11 cellular contexts compared by ENCODE assay signal in genomic region chr2:201259216-201259615, GRCh38. TPM values are rescaled to one million over a fixed set of nuclear protein-coding genes. Genes with fewer than 3 reads are reported as not detected.
DNase-seq lines count a peak whose midpoint lies in the region; ATAC-seq, FAIRE-seq and TF ChIP-seq lines count a peak whose summit lies in the region.
"Had no signal": no experiment of that assay in that cellular context is flagged by ENCODE, and none has a peak within 500 bp of the region (broad histone marks: within the 10 kb centered on the region; RNA-seq: fewer than 3 reads in every experiment).

No MANE protein-coding gene starts in this region.

- H3K9ac ChIP-seq in HepG2 (ENCODE audit: insufficient read depth, low read depth, low read length): no peak overlapping the region

- H3K9me3 ChIP-seq in heart right ventricle (no peaks in the 10 kb centered on the region), HepG2 (ENCODE audit: low read length) (no peaks in the 10 kb centered on the region), upper lobe of right lung (no peaks in the 10 kb centered on the region)

- peaks cover 25% of the 10 kb centered on the region for H3K36me3 Mint-ChIP-seq in activated T-helper 2 cell treated with anti-CD3 and anti-CD28 coated beads, Interferon-gamma antibody, Interleukin-2, Interleukin-4, amounts not matched to agents 10 μg/mL and 5 μg/mL and 100 μg/mL, durations not matched to agents 14 hours and 24 hours and 36 hours (ENCODE audit: low read depth)

- H3K9me3 Mint-ChIP-seq in activated T-helper 2 cell treated with anti-CD3 and anti-CD28 coated beads, Interferon-gamma antibody, Interleukin-2, Interleukin-4, amounts not matched to agents 10 μg/mL and 5 μg/mL and 100 μg/mL, durations not matched to agents 14 hours and 24 hours and 36 hours: no peaks in the 10 kb centered on the region

- peaks cover 73% of the 10 kb centered on the region for H3K4me1 Mint-ChIP-seq in activated T-helper 2 cell treated with anti-CD3 and anti-CD28 coated beads, Interferon-gamma antibody, Interleukin-2, Interleukin-4, amounts not matched to agents 10 μg/mL and 5 μg/mL and 100 μg/mL, durations not matched to agents 14 hours and 24 hours and 36 hours (ENCODE audit: low read depth)

- CTCF ChIA-PET in HepG2 (lab: Yijun Ruan, JAX; ENCODE audit: low intra/inter-chr PET ratio, low total read pairs): no interaction called here

- DNase-seq in heart right ventricle (no peak), cardiac septum (ENCODE audit: low spot score) (no peak), HepG2 (ENCODE audit: low spot score) (no peak), upper lobe of right lung (no peak), NCI-H345 treated with DMSO at 0.1 percent for 48 hours (lab: John Stamatoyannopoulos, UW; ENCODE audit: unreplicated experiment) (no peak), 8988T (no peak)
- DNase-seq in activated T-helper 2 cell treated with anti-CD3 and anti-CD28 coated beads, Interferon-gamma antibody, Interleukin-2, Interleukin-4, amounts not matched to agents 10 μg/mL and 5 μg/mL and 100 μg/mL, durations not matched to agents 14 hours and 24 hours and 36 hours (ENCODE audit: low spot score): no peak
- DNase-seq: DMS79 treated with DMSO at 0.1 percent for 48 hours, KBM-7 had no signal

- POLR2A ChIA-PET in HepG2 (lab: Yijun Ruan, JAX): interaction anchor here (0.5 to 1.4 kb wide), 3 partner anchors 12 to 193 kb away, joined by 3 to 6 read pairs (median 4); partner anchors contain the start of gene STRADB

- H3K27ac ChIP-seq in heart right ventricle (peak overlapping the region in 8 of 10 donors; percentile 83 to 95 (median 88)), HepG2 (ENCODE audit: extremely low read length, insufficient read depth, low read length) (no peak overlapping the region), upper lobe of right lung (peak overlapping the region; percentile 97)

- TF ChIP-seq CTCF in heart right ventricle (IDR thresholded peaks at IDR 0.05): no peak
- TF ChIP-seq CTCF in HepG2 (CRISPR knock-in tag; IDR thresholded peaks at IDR 0.05): no peak
- TF ChIP-seq CTCF in upper lobe of right lung (IDR thresholded peaks at IDR 0.05): no peak

- H3K4me3 ChIP-seq in heart right ventricle (peak overlapping the region in 9 of 10 donors; percentile 39 to 71 (median 67)), HepG2 (replicated peaks in 1 of 3; ENCODE audit: insufficient read depth in 1 of 3, low read depth in 2 of 3, low read length in 3 of 3) (peak overlapping the region in 1 of 3 experiments; percentile 70; a peak in 1 of 6 replicates), upper lobe of right lung (peak overlapping the region; percentile 60)

- in situ Hi-C loops in HepG2 (cut with HindIII; ENCODE audit: extremely low pct_ligation_motif_present, low pct_unique_long_range_greater_than_20kb): no loop called here

- ATAC-seq in heart right ventricle: no peak
- ATAC-seq in HepG2: no peak
- ATAC-seq in upper lobe of right lung: no peak
- no peak for ATAC-seq in GM18520 (IDR thresholded peaks at IDR 0.05; ENCODE audit: unreplicated experiment)

- 79 to 84% methylated on average over 5 of the region's 5 CpGs for WGBS in heart right ventricle, 2 donors
- WGBS in HepG2 (ENCODE audit: low lambda C conversion rate): 90% methylated on average over 5 of the region's 5 CpGs

- no TSS peak for BruUV-seq in HepG2 (replicated peaks; lab: Mats Ljungman, UMichigan)

- no peak for FAIRE-seq in HepG2 (lab: Jason Lieb, UNC)
- FAIRE-seq: colon had no signal

- H4K20me1 ChIP-seq in HepG2 (ENCODE audit: insufficient read depth, low read length): no peaks in the 10 kb centered on the region

- no peak for TF ChIP-seq POLR2A in HepG2 (IDR thresholded peaks at IDR 0.05; ENCODE audit: insufficient read depth in 1 of 2, low read depth in 2 of 2, low read length in 2 of 2)

- H3K36me3 ChIP-seq in heart right ventricle (no peaks in the 10 kb centered on the region), HepG2 (replicated peaks in 1 of 2; ENCODE audit: control insufficient read depth in 1 of 2, insufficient read depth in 2 of 2, low read length in 2 of 2) (no peaks in the 10 kb centered on the region), upper lobe of right lung (no peaks in the 10 kb centered on the region)

- intact Hi-C loops in heart right ventricle (cut with DNase I): loop anchor here in 2 of 10 donors (5.0 to 10.0 kb wide), 2 partner anchors 103 to 106 kb away; no protein-coding TSS in a partner anchor
- intact Hi-C loops in cardiac septum (cut with DNase I): no loop called here
- intact Hi-C loops in activated T-helper 2 cell treated with anti-CD3 and anti-CD28 coated beads, Interferon-gamma antibody, Interleukin-2, Interleukin-4, amounts not matched to agents 10 μg/mL and 5 μg/mL and 100 μg/mL, durations not matched to agents 14 hours and 24 hours and 36 hours (cut with micrococcal nuclease): loop anchor here (2.0 kb wide), 2 partner anchors 130 to 192 kb away; partner anchors contain the start of genes STRADB and TRAK2
- intact Hi-C loops in HepG2 (cut with micrococcal nuclease; ENCODE audit: unreplicated experiment): no loop called here
- intact Hi-C loops in upper lobe of right lung (cut with DNase I): no loop called here

- peak overlapping the region; percentile 97 for H3K27ac Mint-ChIP-seq in activated T-helper 2 cell treated with anti-CD3 and anti-CD28 coated beads, Interferon-gamma antibody, Interleukin-2, Interleukin-4, amounts not matched to agents 10 μg/mL and 5 μg/mL and 100 μg/mL, durations not matched to agents 14 hours and 24 hours and 36 hours

- TF ChIP-seq EP300 in HepG2 (IDR thresholded peaks at IDR 0.05; ENCODE audit: low read depth in 2 of 2, low read length in 2 of 2) (no peak), HepG2 (CRISPR knock-in tag; IDR thresholded peaks at IDR 0.05; ENCODE audit: borderline replicate concordance) (no peak)

- peaks cover 2 to 79% (median 15%) of the 10 kb centered on the region in 9 donors for H3K4me1 ChIP-seq in heart right ventricle
- peaks cover 50% of the 10 kb centered on the region for H3K4me1 ChIP-seq in HepG2 (ENCODE audit: insufficient read depth, low read length)
- H3K4me1 ChIP-seq in upper lobe of right lung: peaks cover 48% of the 10 kb centered on the region

- H3K4me2 ChIP-seq in HepG2 (ENCODE audit: low read depth, low read length): peak overlapping the region; percentile 99

- TF ChIP-seq RAD21 in HepG2 (CRISPR knock-in tag; IDR thresholded peaks at IDR 0.05): no peak

- peak overlapping the region; percentile 89 for H3K4me3 Mint-ChIP-seq in activated T-helper 2 cell treated with anti-CD3 and anti-CD28 coated beads, Interferon-gamma antibody, Interleukin-2, Interleukin-4, amounts not matched to agents 10 μg/mL and 5 μg/mL and 100 μg/mL, durations not matched to agents 14 hours and 24 hours and 36 hours (ENCODE audit: low read depth)

- no peaks in the 10 kb centered on the region for H3K27me3 Mint-ChIP-seq in activated T-helper 2 cell treated with anti-CD3 and anti-CD28 coated beads, Interferon-gamma antibody, Interleukin-2, Interleukin-4, amounts not matched to agents 10 μg/mL and 5 μg/mL and 100 μg/mL, durations not matched to agents 14 hours and 24 hours and 36 hours (ENCODE audit: low read depth)

- H2AFZ ChIP-seq in HepG2 (ENCODE audit: low read length): no peak overlapping the region

- peaks cover 42% of the 10 kb centered on the region for H3K79me2 ChIP-seq in HepG2 (ENCODE audit: insufficient read depth, low read length)

- H3K27me3 ChIP-seq in heart right ventricle: no peaks in the 10 kb centered on the region
- no peaks in the 10 kb centered on the region for H3K27me3 ChIP-seq in HepG2 (ENCODE audit: control insufficient read depth in 1 of 2, insufficient read depth in 2 of 2, low read length in 2 of 2)
- H3K27me3 ChIP-seq in upper lobe of right lung: no peaks in the 10 kb centered on the region

TF ChIP-seq in HepG2, 621 proteins besides CTCF, POLR2A, EP300 and RAD21 (continues in another document):
- TF ChIP-seq TAF15 (IDR thresholded peaks at IDR 0.05; ENCODE audit: low read depth, low read length, poor library complexity, severe bottlenecking): no peak

RNA-seq across cellular contexts. Expression of gene CASP8, which starts 1.1 kb away (rescaled TPM):
- total RNA-seq in heart right ventricle (10 to 100 TPM in 1 of 10 donors, 1 to 10 TPM in 9; 2.4 to 10.1 (median 3.6) TPM), cardiac septum (4.5 TPM), HepG2 (2016; rRNA removed; fragmentation: Illumina TruSeq; extraction: Trizol) (52.8 and 60.9 TPM in 2 replicates), upper lobe of right lung (39.5 TPM)
- polyA plus RNA-seq in heart right ventricle (1 to 10 TPM; 2.0 to 3.4 TPM), HepG2 (2011; rRNA removed) (25.0 and 28.0 TPM in 2 replicates)
- 43.5 and 44.1 TPM in 2 replicates for total RNA-seq in activated T-helper 2 cell treated with anti-CD3 and anti-CD28 coated beads, Interferon-gamma antibody, Interleukin-2, Interleukin-4, amounts not matched to agents 10 μg/mL and 5 μg/mL and 100 μg/mL, durations not matched to agents 14 hours and 24 hours and 36 hours
- 4.5 and 4.7 TPM in 2 replicates for total RNA-seq in HepG2 (2016; cell fraction: cytosol; rRNA removed; fragmentation: Illumina TruSeq; extraction: Trizol; ENCODE audit: low read depth)
- 53.5 and 59.7 TPM in 2 replicates for total RNA-seq in HepG2 (2016; cell fraction: insoluble cytoplasmic fraction; rRNA removed; fragmentation: Illumina TruSeq; extraction: Trizol)
- 8.5 and 10.6 TPM in 2 replicates for total RNA-seq in HepG2 (2016; cell fraction: membrane; rRNA removed; fragmentation: Illumina TruSeq; extraction: Trizol)
- 51.8 and 63.9 TPM in 2 replicates for total RNA-seq in HepG2 (2016; cell fraction: nucleus; rRNA removed; fragmentation: Illumina TruSeq; extraction: Trizol)
- polyA plus RNA-seq in HepG2 (2011; cell fraction: cytosol; rRNA removed): 10.5 and 15.9 TPM in 2 replicates
- polyA plus RNA-seq in HepG2 (2011; cell fraction: nucleus; rRNA removed): 57.5 and 66.0 TPM in 2 replicates
- polyA plus RNA-seq in HepG2 (2012): 20.2 and 27.3 TPM in 2 replicates
- 1.3 and 1.7 TPM in 2 replicates for polyA plus RNA-seq in HepG2 (2016; cell fraction: cytosol; fragmentation: Illumina TruSeq; extraction: Trizol; ENCODE audit: low read depth)
- polyA plus RNA-seq in HepG2 (2016; cell fraction: insoluble cytoplasmic fraction; fragmentation: Illumina TruSeq; extraction: Trizol; ENCODE audit: low read depth): 45.6 and 48.1 TPM in 2 replicates
- 4.1 and 5.4 TPM in 2 replicates for polyA plus RNA-seq in HepG2 (2016; cell fraction: membrane; fragmentation: Illumina TruSeq; extraction: Trizol; ENCODE audit: low read depth)
- 61.4 and 62.4 TPM in 2 replicates for polyA plus RNA-seq in HepG2 (2016; cell fraction: nucleus; fragmentation: Illumina TruSeq; extraction: Trizol; ENCODE audit: insufficient read depth, low read depth)
- polyA minus RNA-seq in HepG2 (2011; rRNA and poly(A)+ RNA removed; ENCODE audit: low replicate concordance): 16.2 and 17.9 TPM in 2 replicates
- polyA minus RNA-seq in HepG2 (2011; cell fraction: cytosol; rRNA and poly(A)+ RNA removed): 16.5 and 18.2 TPM in 2 replicates
- 43.9 and 54.2 TPM in 2 replicates for polyA minus RNA-seq in HepG2 (2011; cell fraction: nucleus; rRNA and poly(A)+ RNA removed)
